Comparison of ENCODE assay signal across 24 cellular contexts in genomic region chr7:133428876-133429275, GRCh38.
A peak's percentile ranks its signal among the peaks of the same experiment; 100 is the strongest.
DNase-seq lines count a peak whose midpoint lies in the region; ATAC-seq, FAIRE-seq and TF ChIP-seq lines count a peak whose summit lies in the region.
"Had no signal": no experiment of that assay in that cellular context is flagged by ENCODE, and none has a peak within 500 bp of the region (broad histone marks: within the 10 kb centered on the region; RNA-seq: fewer than 3 reads in every experiment).

No MANE protein-coding gene starts in this region.

- H3K4me3 Mint-ChIP-seq in activated CD8-positive, alpha-beta T cell treated with anti-CD3 and anti-CD28 coated beads, Interleukin-2, amount 10 ng/mL, durations not matched to agents 7 days and 5 days = no peak overlapping the region
- H3K4me3 Mint-ChIP-seq: B cell, CD14-positive monocyte, HFFc6 had no signal

- no peaks in the 10 kb centered on the region for H3K27me3 ChIP-seq in bronchial epithelial cell (ENCODE audit: control insufficient read depth, insufficient read depth, low read length)
- no peaks in the 10 kb centered on the region for H3K27me3 ChIP-seq in osteoblast (ENCODE audit: insufficient read depth, low read length)

- H3K36me3 ChIP-seq in bronchial epithelial cell (ENCODE audit: control insufficient read depth, insufficient read depth, low read length) = no peaks in the 10 kb centered on the region
- H3K36me3 ChIP-seq in osteoblast (ENCODE audit: insufficient read depth, low read length) = no peaks in the 10 kb centered on the region

- H3K27ac ChIP-seq in osteoblast (ENCODE audit: low read depth, low read length) = no peak overlapping the region

- H4K20me1 ChIP-seq in osteoblast (ENCODE audit: insufficient read depth, low read length) = no peaks in the 10 kb centered on the region

- peaks cover 6% of the 10 kb centered on the region for H3K36me3 Mint-ChIP-seq in activated CD8-positive, alpha-beta T cell treated with anti-CD3 and anti-CD28 coated beads, Interleukin-2, amount 10 ng/mL, durations not matched to agents 7 days and 5 days (ENCODE audit: low read depth)

- no peak overlapping the region for H3K4me2 ChIP-seq in osteoblast (ENCODE audit: insufficient read depth, low read length)

- TF ChIP-seq CTCF in bronchial epithelial cell (IDR thresholded peaks at IDR 0.05; ENCODE audit: insufficient read depth, low read length, severe bottlenecking) (no peak), osteoblast (IDR thresholded peaks at IDR 0.05; ENCODE audit: extremely low read depth, low read depth, low read length) (no peak)

- no peaks in the 10 kb centered on the region for H3K27me3 Mint-ChIP-seq in activated CD8-positive, alpha-beta T cell treated with anti-CD3 and anti-CD28 coated beads, Interleukin-2, amount 10 ng/mL, durations not matched to agents 7 days and 5 days (ENCODE audit: low read depth)
- H3K27me3 Mint-ChIP-seq: B cell had no signal

- POLR2A ChIA-PET in HEK293T (lab: Yijun Ruan, JAX) = no interaction called here
- POLR2A ChIA-PET in activated CD8-positive, alpha-beta T cell treated with anti-CD3 and anti-CD28 coated beads, Interleukin-2, amount 10 ng/mL, durations not matched to agents 7 days and 5 days (lab: Charles Lee) = no interaction called here

- peaks cover 1% of the 10 kb centered on the region for H3K4me1 Mint-ChIP-seq in activated CD8-positive, alpha-beta T cell treated with anti-CD3 and anti-CD28 coated beads, Interleukin-2, amount 10 ng/mL, durations not matched to agents 7 days and 5 days (ENCODE audit: low read depth)
- H3K4me1 Mint-ChIP-seq: B cell had no signal

- H3K4me3 ChIP-seq in bronchial epithelial cell (ENCODE audit: low read depth, low read length) = no peak overlapping the region
- H3K4me3 ChIP-seq in osteoblast (ENCODE audit: insufficient read depth, low read length) = no peak overlapping the region

- ATAC-seq in activated CD8-positive, alpha-beta T cell treated with anti-CD3 and anti-CD28 coated beads, Interleukin-2, amount 10 ng/mL, durations not matched to agents 7 days and 5 days = no peak
- ATAC-seq: HepG2 had no signal

- no peak overlapping the region for H3K27ac Mint-ChIP-seq in activated CD8-positive, alpha-beta T cell treated with anti-CD3 and anti-CD28 coated beads, Interleukin-2, amount 10 ng/mL, durations not matched to agents 7 days and 5 days
- H3K27ac Mint-ChIP-seq: B cell, HFFc6 had no signal

- no peak for DNase-seq in HEK293T (ENCODE audit: extremely low spot score)
- DNase-seq in MV-4-11 (lab: John Stamatoyannopoulos, UW) = peak; percentile 2
- peak; percentile 21 for DNase-seq in bronchial epithelial cell (ENCODE audit: low read depth)
- DNase-seq in osteoblast (ENCODE audit: insufficient read length, low spot score, missing footprints) = peak; percentile 65
- DNase-seq in activated CD8-positive, alpha-beta T cell treated with anti-CD3 and anti-CD28 coated beads, Interleukin-2, amount 10 ng/mL, durations not matched to agents 7 days and 5 days = no peak
- DNase-seq in retina = no peak
- DNase-seq in NCI-H748 (lab: John Stamatoyannopoulos, UW; ENCODE audit: unreplicated experiment) = no peak
- DNase-seq: DMS79, H7, HFFc6, KBM-7, NCI-H1694, NCI-H2081, NCI-H2171, NCI-H345, NCI-H524, NCI-H82, OCI-M1, Right ventricle myocardium superior had no signal

- no peaks in the 10 kb centered on the region for H3K4me1 ChIP-seq in osteoblast (ENCODE audit: insufficient read depth, low read length)

- H2AFZ ChIP-seq in osteoblast (ENCODE audit: low read length) = no peak overlapping the region

- no peaks in the 10 kb centered on the region for H3K79me2 ChIP-seq in osteoblast (ENCODE audit: insufficient read depth, low read length)

- H3K9me3 Mint-ChIP-seq in activated CD8-positive, alpha-beta T cell treated with anti-CD3 and anti-CD28 coated beads, Interleukin-2, amount 10 ng/mL, durations not matched to agents 7 days and 5 days (ENCODE audit: insufficient read depth) = no peaks in the 10 kb centered on the region
- H3K9me3 Mint-ChIP-seq: HFFc6 had no signal

- CTCF ChIA-PET in HEK293T (lab: Yijun Ruan, JAX) = no interaction called here
- CTCF ChIA-PET in activated CD8-positive, alpha-beta T cell treated with anti-CD3 and anti-CD28 coated beads, Interleukin-2, amount 10 ng/mL, durations not matched to agents 7 days and 5 days (lab: Charles Lee) = no interaction called here

- H3K9me3 ChIP-seq in osteoblast (ENCODE audit: low read depth, low read length) = no peaks in the 10 kb centered on the region

- no peak for FAIRE-seq in bronchial epithelial cell (lab: Jason Lieb, UNC)
- FAIRE-seq: GM19239, HepG2, RCC 7860 had no signal

TF ChIP-seq in HEK293T, 16 proteins besides CTCF, POLR2A, EP300 and RAD21:
- TF ChIP-seq SP1 (IDR thresholded peaks at IDR 0.05) (no peak), PKNOX1 (IDR thresholded peaks at IDR 0.05) (peak; percentile 74)

Comparison
In these comparisons a context has a peak if more than half of its experiments do, and no peak if none do; other contexts are left out.
1. DNase-seq: peak in MV-4-11 (single experiment), bronchial epithelial cell (single experiment) and osteoblast (single experiment); none in HEK293T (single experiment), activated CD8-positive, alpha-beta T cell treated with anti-CD3 and anti-CD28 coated beads, Interleukin-2, amount 10 ng/mL, durations not matched to agents 7 days and 5 days (single experiment), retina (single experiment) and NCI-H748 (single experiment).